17 cellular contexts compared by ENCODE assay signal in the genomic region with DNA sequence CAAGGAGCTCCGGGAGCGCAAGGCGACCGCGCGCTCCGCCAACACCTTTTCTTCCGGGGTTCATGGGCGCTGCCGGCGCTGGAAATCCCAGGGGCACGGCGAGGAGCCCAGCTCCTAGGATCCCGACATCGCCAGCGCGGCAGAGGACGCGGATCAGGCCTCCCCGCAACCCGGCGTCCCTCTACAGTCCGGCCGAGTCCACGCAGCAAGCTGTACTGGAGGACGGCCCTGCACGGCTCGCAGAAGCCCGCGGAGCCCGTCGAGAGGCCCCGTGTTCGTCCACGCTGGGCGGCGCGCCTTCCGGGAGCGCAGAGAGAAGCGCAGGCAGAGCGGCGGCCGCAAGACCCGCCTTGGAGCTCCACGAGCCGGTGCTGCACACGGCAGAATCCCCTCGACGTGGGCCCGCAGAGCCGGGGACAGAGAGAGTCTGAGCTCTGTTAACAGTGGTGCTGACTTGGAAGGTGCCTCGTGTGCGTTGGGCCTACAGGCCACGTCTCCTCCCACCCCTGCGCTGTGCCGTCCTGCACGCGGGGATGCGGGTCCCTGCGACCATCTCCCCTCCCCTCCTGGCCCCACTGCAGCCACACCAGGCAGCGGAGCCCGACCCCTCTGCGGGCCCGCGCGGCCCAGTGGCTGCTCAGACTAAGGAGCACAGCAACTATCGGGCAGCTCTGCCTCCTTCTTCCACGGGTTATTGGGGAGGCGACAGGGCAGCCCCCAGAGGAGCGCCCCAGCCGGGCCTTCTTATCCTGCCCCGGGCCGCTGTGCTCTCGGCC. TPM values are rescaled to one million over a fixed set of nuclear protein-coding genes. Genes with fewer than 3 reads are reported as not detected.
DNase-seq lines count a peak whose midpoint lies in the region; ATAC-seq and TF ChIP-seq lines count a peak whose summit lies in the region.
"Had no signal": no experiment of that assay in that cellular context is flagged by ENCODE, and none has a peak within 500 bp of the region (broad histone marks: within the 10 kb centered on the region; RNA-seq: fewer than 3 reads in every experiment).

No MANE protein-coding gene starts in this region.

- no peak overlapping the region for H2BK15ac ChIP-seq in neuronal stem cell (ENCODE audit: low read length)

- POLR2A ChIA-PET in activated CD8-positive, alpha-beta T cell treated with anti-CD3 and anti-CD28 coated beads for 36 hours (lab: Charles Lee): interaction anchor here (0.8 to 1.9 kb wide), 2 partner anchors 9 to 10 kb away, joined by 3 to 12 read pairs; no protein-coding TSS in a partner anchor

- H4K91ac ChIP-seq in neuronal stem cell (ENCODE audit: low read depth, low read length, poor library complexity): no peak overlapping the region

- H3K79me1 ChIP-seq in neuronal stem cell (ENCODE audit: low read depth, low read length): no peaks in the 10 kb centered on the region

- H3K27me3 ChIP-seq in heart left ventricle (peaks cover 0 to 42% (median 14%) of the 10 kb centered on the region in 9 donors), neuronal stem cell (ENCODE audit: control insufficient read depth in 3 of 3, insufficient read depth in 3 of 3, low read depth in 1 of 3, low read length in 3 of 3) (no peaks in the 10 kb centered on the region), upper lobe of right lung (no peaks in the 10 kb centered on the region)
- H3K27me3 ChIP-seq: vagina had no signal

- no peak for TF ChIP-seq CTCF in heart left ventricle (IDR thresholded peaks at IDR 0.05)
- TF ChIP-seq CTCF in upper lobe of right lung (IDR thresholded peaks at IDR 0.05): no peak
- TF ChIP-seq CTCF in activated CD8-positive, alpha-beta T cell treated with anti-CD3 and anti-CD28 coated beads for 36 hours (IDR thresholded peaks at IDR 0.05): no peak

- peak overlapping the region in 10 of 12 donors; percentile 7 to 54 (median 44) for H3K4me3 ChIP-seq in heart left ventricle
- peak overlapping the region in 1 of 2 donors; percentile 64 for H3K4me3 ChIP-seq in neuronal stem cell (ENCODE audit: low read length in 2 of 2)
- peak overlapping the region; percentile 37 for H3K4me3 ChIP-seq in upper lobe of right lung

- DNase-seq in heart left ventricle (no peak), Right ventricle myocardium superior (no peak), left cardiac atrium (no peak), neuronal stem cell (ENCODE audit: low spot score) (no peak), upper lobe of right lung (no peak), medulla oblongata (ENCODE audit: extremely low spot score) (no peak)
- DNase-seq in activated CD8-positive, alpha-beta T cell treated with anti-CD3 and anti-CD28 coated beads for 36 hours: no peak
- DNase-seq: adrenal gland; CD4-positive, CD25-positive, alpha-beta regulatory T cell; DND-41; Karpas-422; NCI-H1105 treated with DMSO at 0.1 percent for 48 hours; NCI-H2171 treated with DMSO at 0.1 percent for 48 hours; SW 1271 had no signal

- no peak for TF ChIP-seq POLR2A in heart left ventricle (IDR thresholded peaks at IDR 0.05)

- peaks cover 13% of the 10 kb centered on the region for H3K9me3 Mint-ChIP-seq in activated CD8-positive, alpha-beta T cell treated with anti-CD3 and anti-CD28 coated beads for 36 hours

- H2AFZ ChIP-seq in neuronal stem cell (ENCODE audit: low read length): peak overlapping the region; percentile 40

- peak overlapping the region; percentile 43 for H4K8ac ChIP-seq in neuronal stem cell (ENCODE audit: low read depth, low read length)

- H3K4me1 ChIP-seq in heart left ventricle (peaks cover 0 to 21% (median 13%) of the 10 kb centered on the region in 12 donors), neuronal stem cell (ENCODE audit: control insufficient read depth in 2 of 2, insufficient read depth in 1 of 2, low read depth in 1 of 2, low read length in 2 of 2) (peaks cover under 1 to 3% of the 10 kb centered on the region in 2 donors), upper lobe of right lung (no peaks in the 10 kb centered on the region)

- no peaks in the 10 kb centered on the region for H3K36me3 ChIP-seq in heart left ventricle
- no peaks in the 10 kb centered on the region for H3K36me3 ChIP-seq in neuronal stem cell (replicated peaks in 1 of 2; ENCODE audit: control insufficient read depth in 2 of 2, insufficient read depth in 2 of 2, low read length in 2 of 2)
- no peaks in the 10 kb centered on the region for H3K36me3 ChIP-seq in upper lobe of right lung
- H3K36me3 ChIP-seq: adrenal gland, gastroesophageal sphincter, vagina had no signal

- no peak overlapping the region for H2BK12ac ChIP-seq in neuronal stem cell (ENCODE audit: low read length)

- no peak overlapping the region for H3K4me2 ChIP-seq in neuronal stem cell (ENCODE audit: insufficient read depth, low read length, poor library complexity, severe bottlenecking)

- H2BK5ac ChIP-seq in neuronal stem cell (ENCODE audit: low read length): no peak overlapping the region

- H3K27me3 Mint-ChIP-seq in activated CD8-positive, alpha-beta T cell treated with anti-CD3 and anti-CD28 coated beads for 36 hours: no peaks in the 10 kb centered on the region

- 42 to 64% (median 51%) methylated on average over 40 to 75 of the region's 75 CpGs for WGBS in heart left ventricle, 4 donors
- WGBS in neuronal stem cell (ENCODE audit: extremely low coverage in 2 of 2, insufficient read length in 2 of 2, insufficient replicate concordance in 1 of 2), 2 donors: no CpG with 5 or more reads among the region's 75 CpGs

- no peak overlapping the region for H3K18ac ChIP-seq in neuronal stem cell (ENCODE audit: low read length)

- H3K23ac ChIP-seq in neuronal stem cell (ENCODE audit: low read depth, low read length, poor library complexity): peak overlapping the region; percentile 11

- peaks cover 0 to 14% (median 0%) of the 10 kb centered on the region in 12 donors for H3K9me3 ChIP-seq in heart left ventricle
- peaks cover 0 to 2% of the 10 kb centered on the region in 2 donors for H3K9me3 ChIP-seq in neuronal stem cell (replicated peaks in 1 of 2; ENCODE audit: control insufficient read depth in 2 of 2, insufficient read depth in 1 of 2, low read depth in 1 of 2, low read length in 2 of 2)
- no peaks in the 10 kb centered on the region for H3K9me3 ChIP-seq in upper lobe of right lung
- H3K9me3 ChIP-seq: adrenal gland, vagina had no signal

- H2AK5ac ChIP-seq in neuronal stem cell (ENCODE audit: low read depth, low read length): no peak overlapping the region

- peak in 2 of 4 donors; percentile 36 to 41 for ATAC-seq in heart left ventricle
- ATAC-seq in Right ventricle myocardium superior (ENCODE audit: poor library complexity): no peak
- peak; percentile 19 to 20 for ATAC-seq in left cardiac atrium
- peak; percentile 50 for ATAC-seq in upper lobe of right lung
- no peak for ATAC-seq in GM21360 (IDR thresholded peaks at IDR 0.05; ENCODE audit: unreplicated experiment)
- no peak for ATAC-seq in activated CD8-positive, alpha-beta T cell treated with anti-CD3 and anti-CD28 coated beads for 36 hours

- no peak overlapping the region for H2BK120ac ChIP-seq in neuronal stem cell (ENCODE audit: low read depth, low read length)

- no peak overlapping the region for H3K27ac Mint-ChIP-seq in activated CD8-positive, alpha-beta T cell treated with anti-CD3 and anti-CD28 coated beads for 36 hours

- peak overlapping the region; percentile 8 for H3K4ac ChIP-seq in neuronal stem cell (ENCODE audit: low read length)

- H3K4me3 Mint-ChIP-seq in activated CD8-positive, alpha-beta T cell treated with anti-CD3 and anti-CD28 coated beads for 36 hours: no peak overlapping the region

- H3K27ac ChIP-seq in heart left ventricle: no peak overlapping the region
- no peak overlapping the region for H3K27ac ChIP-seq in neuronal stem cell (replicated peaks; ENCODE audit: low read length)
- no peak overlapping the region for H3K27ac ChIP-seq in upper lobe of right lung
- H3K27ac ChIP-seq: adrenal gland, vagina had no signal

- H3K4me1 Mint-ChIP-seq in activated CD8-positive, alpha-beta T cell treated with anti-CD3 and anti-CD28 coated beads for 36 hours (ENCODE audit: low read depth): peaks cover 8% of the 10 kb centered on the region

- H3K14ac ChIP-seq in neuronal stem cell (ENCODE audit: low read length): no peak overlapping the region

- CTCF ChIA-PET in activated CD8-positive, alpha-beta T cell treated with anti-CD3 and anti-CD28 coated beads for 36 hours (lab: Charles Lee): interaction anchor here (1.0 to 2.4 kb wide), 3 partner anchors 22 to 193 kb away, joined by 3 to 13 read pairs (median 4); no protein-coding TSS in a partner anchor

- peaks cover 14% of the 10 kb centered on the region for H3K36me3 Mint-ChIP-seq in activated CD8-positive, alpha-beta T cell treated with anti-CD3 and anti-CD28 coated beads for 36 hours (ENCODE audit: low read depth)

- peak overlapping the region; percentile 44 for H3K9ac ChIP-seq in neuronal stem cell (ENCODE audit: low read depth, low read length, poor library complexity)

- intact Hi-C loops in heart left ventricle (cut with DNase I): no loop called here
- intact Hi-C loops in Right ventricle myocardium superior (cut with DNase I): no loop called here
- intact Hi-C loops in left cardiac atrium (cut with DNase I): no loop called here
- intact Hi-C loops in upper lobe of right lung (cut with DNase I): no loop called here
- intact Hi-C loops in activated CD8-positive, alpha-beta T cell treated with anti-CD3 and anti-CD28 coated beads for 36 hours (cut with micrococcal nuclease): no loop called here

RNA-seq across cellular contexts. Expression of a gene that starts 28.1 kb away (rescaled TPM):
- 10 to 100 TPM in 6 of 9 donors, 1 to 10 TPM in 3; 7.5 to 33.1 (median 10.4) TPM for total RNA-seq in heart left ventricle
- 10 to 100 TPM; 11.7 to 13.9 TPM for polyA plus RNA-seq in heart left ventricle
- total RNA-seq in Right ventricle myocardium superior: 9.5 TPM
- total RNA-seq in left cardiac atrium: 10 to 100 TPM; 15.0 to 18.1 TPM
- 32.5 TPM for polyA plus RNA-seq in neuronal stem cell (2013, experiment 1 of 2)
- polyA plus RNA-seq in neuronal stem cell (2013, experiment 2 of 2): 32.5 TPM
- 53.9 TPM for total RNA-seq in upper lobe of right lung
- total RNA-seq in activated CD8-positive, alpha-beta T cell treated with anti-CD3 and anti-CD28 coated beads for 36 hours: 10 to 100 TPM; 50.8 to 55.8 TPM

RNA-seq across cellular contexts. Expression of a gene that starts 35.7 kb away (rescaled TPM):
- total RNA-seq in heart left ventricle (10 to 100 TPM; 12.9 to 28.3 (median 18.5) TPM), Right ventricle myocardium superior (17.3 TPM), left cardiac atrium (10 to 100 TPM; 16.9 to 28.9 TPM), upper lobe of right lung (41.5 TPM)
- 10 to 100 TPM in 1 of 2 donors, 1 to 10 TPM in 1; 8.6 to 39.9 TPM for polyA plus RNA-seq in heart left ventricle
- polyA plus RNA-seq in neuronal stem cell (2013, experiment 1 of 2): 23.1 TPM
- polyA plus RNA-seq in neuronal stem cell (2013, experiment 2 of 2): 22.2 TPM
- total RNA-seq in activated CD8-positive, alpha-beta T cell treated with anti-CD3 and anti-CD28 coated beads for 36 hours: 100 to 1,000 TPM; 105 to 110 TPM

Comparison
In these comparisons a context has a peak if more than half of its experiments do, and no peak if none do; other contexts are left out.
1. ATAC-seq: peak in left cardiac atrium (2 of 2) and upper lobe of right lung (single experiment); none in Right ventricle myocardium superior (single experiment), GM21360 (single experiment) and activated CD8-positive, alpha-beta T cell treated with anti-CD3 and anti-CD28 coated beads for 36 hours (single experiment).